22 cellular contexts compared by ENCODE assay signal in the genomic region with DNA sequence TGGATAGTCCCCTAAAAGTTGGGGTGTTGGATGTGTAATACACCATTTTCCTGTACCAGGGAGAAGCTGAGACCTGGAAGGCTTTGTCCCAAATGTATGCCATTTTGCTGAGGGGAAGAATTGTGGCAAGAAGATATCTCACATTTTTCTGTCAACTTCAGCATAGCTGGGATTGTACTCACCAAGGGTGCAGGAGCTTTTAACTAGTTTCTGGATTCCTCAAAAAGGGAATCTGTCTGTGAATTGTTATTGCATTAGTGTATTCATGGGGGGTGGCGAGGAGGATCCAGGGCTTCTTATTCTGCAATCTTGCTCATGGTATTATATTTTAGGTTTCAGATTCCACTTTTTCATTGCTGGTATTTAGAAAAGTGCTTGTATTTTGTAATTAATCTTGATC.
DNase-seq lines count a peak whose midpoint lies in the region; ATAC-seq, FAIRE-seq and TF ChIP-seq lines count a peak whose summit lies in the region.
"Had no signal": no experiment of that assay in that cellular context is flagged by ENCODE, and none has a peak within 500 bp of the region (broad histone marks: within the 10 kb centered on the region; RNA-seq: fewer than 3 reads in every experiment).

No MANE protein-coding gene starts in this region.

- H3K56ac ChIP-seq in IMR-90 (ENCODE audit: extremely low read depth, insufficient read depth, low read length) = peak overlapping the region; percentile 58; the same call in 1 of the 2 replicates
- H3K56ac ChIP-seq in H1 (replicated peaks; ENCODE audit: insufficient read length, low read depth, low read length) = no peak overlapping the region

- H3K4me2 ChIP-seq in IMR-90 (ENCODE audit: low read depth, low read length) (no peak overlapping the region), H1 (ENCODE audit: insufficient read depth in 1 of 2, low read depth in 2 of 2, low read length in 2 of 2) (no peak overlapping the region)
- H3K4me2 ChIP-seq: BLaER1 had no signal

- H3K4ac ChIP-seq in IMR-90 (ENCODE audit: low read depth, low read length) (peak overlapping the region; percentile 74), H1 (replicated peaks; ENCODE audit: insufficient read length, low read depth, low read length) (no peak overlapping the region)

- TF ChIP-seq POLR2A in IMR-90 (IDR thresholded peaks at IDR 0.05; ENCODE audit: low read depth, low read length) = no peak
- no peak for TF ChIP-seq POLR2A in H1 (IDR thresholded peaks at IDR 0.05; ENCODE audit: control extremely low read depth in 1 of 2, low read depth in 2 of 2, low read length in 2 of 2)

- no peaks in the 10 kb centered on the region for H3K23me2 ChIP-seq in H1 (ENCODE audit: low read depth, low read length)

- 0 out of 2 replicates have a peak, but pooled peaks cover 3% of the 10 kb centered on the region for H3K9me1 ChIP-seq in IMR-90 (ENCODE audit: insufficient read depth, low read length)

- BruUV-seq in IMR-90 (replicated peaks; lab: Mats Ljungman, UMichigan) = no TSS peak

- TF ChIP-seq EP300 in H1 (IDR thresholded peaks at IDR 0.05; ENCODE audit: borderline replicate concordance in 1 of 2, low read depth in 2 of 2, low read length in 2 of 2) = no peak

- H2AK9ac ChIP-seq in IMR-90 (replicated peaks; ENCODE audit: low read depth, low read length, poor library complexity) = no peak overlapping the region

- no peak overlapping the region for H3K4me3 ChIP-seq in AG04449 (ENCODE audit: low read depth, low read length)
- H3K4me3 ChIP-seq in IMR-90 (ENCODE audit: insufficient read depth, low read depth, low read length) = no peak overlapping the region
- H3K4me3 ChIP-seq in H1 (ENCODE audit: extremely low read depth in 1 of 4, insufficient read depth in 2 of 4, low read depth in 3 of 4, low read length in 4 of 4) = no peak overlapping the region
- H3K4me3 ChIP-seq: BLaER1, HAP-1, MG63 had no signal

- no peaks in the 10 kb centered on the region for H3K27me3 Mint-ChIP-seq in natural killer cell (ENCODE audit: low read depth in 2 of 2)

- H2AK5ac ChIP-seq in IMR-90 (ENCODE audit: low read depth, low read length) = peak overlapping the region; percentile 13; the same call in 1 of the 2 replicates
- H2AK5ac ChIP-seq in H1 (ENCODE audit: low read depth, low read length) = no peak overlapping the region

- no peak overlapping the region for H3K27ac Mint-ChIP-seq in natural killer cell
- H3K27ac Mint-ChIP-seq: CD8-positive, alpha-beta T cell; T-helper 1 cell treated with Interleukin-12 subunit alpha and Interleukin-12 subunit beta and Interleukin-4 antibody, amounts not matched to agents 30 μg/mL and 1 μg/mL, for 36 hours had no signal

- H4K5ac ChIP-seq in IMR-90 (ENCODE audit: low read depth, low read length) (peak overlapping the region; percentile 80; the same call in 1 of the 2 replicates), H1 (ENCODE audit: insufficient read length, low read depth, low read length) (no peak overlapping the region)

- CTCF ChIA-PET in AG04449 (lab: Yijun Ruan, JAX) = interaction anchor here (0.8 to 1.6 kb wide), 4 partner anchors 37 to 210 kb away, joined by 3 read pairs; partner anchors contain the start of gene MYOCD
- CTCF ChIA-PET in IMR-90 (lab: Yijun Ruan, JAX) = no interaction called here
- CTCF ChIA-PET in H1 (lab: Charles Lee; ENCODE audit: partially characterized antibody) = no interaction called here

- H2BK15ac ChIP-seq in IMR-90 (ENCODE audit: low read depth, low read length) (peak overlapping the region; percentile 94; the same call in 2 of the 3 replicates), H1 (ENCODE audit: low read length) (no peak overlapping the region)

- POLR2A ChIA-PET in AG04449 (lab: Yijun Ruan, JAX) = interaction anchor here (1.1 kb wide), 1 partner anchor 92 kb away, joined by 3 read pairs; no protein-coding TSS in a partner anchor
- POLR2A ChIA-PET in IMR-90 (lab: Charles Lee; ENCODE audit: unreplicated experiment) = interaction anchor here (0.6 kb wide), 1 partner anchor 11 kb away, joined by 3 read pairs; no protein-coding TSS in a partner anchor
- POLR2A ChIA-PET in H1 (lab: Charles Lee; ENCODE audit: partially characterized antibody) = no interaction called here

- peak overlapping the region; percentile 93; the same call in 1 of the 2 replicates for H3K18ac ChIP-seq in IMR-90 (ENCODE audit: low read depth, low read length)
- H3K18ac ChIP-seq in H1 (ENCODE audit: extremely low read depth, low read length) = no peak overlapping the region

- no peaks in the 10 kb centered on the region for H3K36me3 ChIP-seq in IMR-90 (ENCODE audit: control insufficient read depth, insufficient read depth, low read length)
- H3K36me3 ChIP-seq in H1 (ENCODE audit: control insufficient read depth in 2 of 4, insufficient read depth in 4 of 4, low read length in 3 of 4) = no peaks in the 10 kb centered on the region
- H3K36me3 ChIP-seq: BLaER1, HAP-1, MG63 had no signal

- H3K9me3 Mint-ChIP-seq in natural killer cell = peaks cover 0 to 8% of the 10 kb centered on the region in 2 donors

- H3K79me1 ChIP-seq in IMR-90 (ENCODE audit: low read depth in 1 of 2, low read length in 2 of 2) = no peaks in the 10 kb centered on the region
- H3K79me1 ChIP-seq in H1 (ENCODE audit: low read depth, low read length) = no peaks in the 10 kb centered on the region

- H3K23ac ChIP-seq in IMR-90 (ENCODE audit: low read depth, low read length) = peak overlapping the region; percentile 5; the same call in 1 of the 2 replicates
- no peak overlapping the region for H3K23ac ChIP-seq in H1 (ENCODE audit: insufficient read length)

- no peak for TF ChIP-seq CTCF in AG04449 (IDR thresholded peaks at IDR 0.05; ENCODE audit: insufficient read depth, low read length, missing control alignments)
- no peak for TF ChIP-seq CTCF in IMR-90 (conservative IDR thresholded peaks at IDR 0.05; ENCODE audit: low read depth, low read length)
- TF ChIP-seq CTCF in H1 (IDR thresholded peaks at IDR 0.05; ENCODE audit: control extremely low read depth in 1 of 3, insufficient read depth in 1 of 3, low read depth in 1 of 3, low read length in 3 of 3) = no peak
- TF ChIP-seq CTCF in natural killer cell (IDR thresholded peaks at IDR 0.05) = no peak

- H2BK20ac ChIP-seq in IMR-90 (ENCODE audit: low read depth, low read length) (peak overlapping the region; percentile 97), H1 (ENCODE audit: low read length) (no peak overlapping the region)

- FAIRE-seq in H1 (lab: Jason Lieb, UNC) = no peak

- H3K14ac ChIP-seq in IMR-90 (replicated peaks; ENCODE audit: low read depth, low read length) (peak overlapping the region; percentile 86), H1 (ENCODE audit: insufficient read length) (no peak overlapping the region)

- peak overlapping the region; percentile 74 for H2AFZ ChIP-seq in IMR-90 (replicated peaks; ENCODE audit: low read length, poor library complexity)
- H2AFZ ChIP-seq in H1 (ENCODE audit: low read length) = 0 out of 2 replicates have a peak overlapping the region, but pooled peaks have one; percentile 23

- H4K20me1 ChIP-seq in IMR-90 (ENCODE audit: insufficient read depth, low read length) (no peaks in the 10 kb centered on the region), H1 (replicated peaks in 1 of 2; ENCODE audit: control insufficient read depth in 1 of 2, insufficient read depth in 2 of 2, low read length in 2 of 2) (no peaks in the 10 kb centered on the region)
- H4K20me1 ChIP-seq: BLaER1 had no signal

- H3K9ac ChIP-seq in IMR-90 (ENCODE audit: low read depth, low read length) (no peak overlapping the region; the same call in 1 of the 2 replicates), H1 (replicated peaks in 1 of 4; ENCODE audit: extremely low read depth in 1 of 4, low read depth in 3 of 4, low read length in 3 of 4) (no peak overlapping the region)
- H3K9ac ChIP-seq: BLaER1 had no signal

- WGBS in IMR-90 (ENCODE audit: extremely low coverage in 2 of 2, insufficient read length in 1 of 2), 2 experiments = no CpG with 5 or more reads among the region's 1 CpG
- 93% methylated on average over 1 of the region's 1 CpG; no CpG with 5 or more reads in 1 of the 2 experiments for WGBS in H1 (ENCODE audit: extremely low coverage in 1 of 2, insufficient coverage in 1 of 2, insufficient read length in 1 of 2, insufficient replicate concordance in 2 of 2, low coverage in 1 of 2, low lambda C conversion rate in 2 of 2, missing lambda C conversion rate in 1 of 2), 2 experiments

- peak; percentile 55 for DNase-seq in AG04449 (ENCODE audit: low read depth, low spot score)
- DNase-seq in EH (ENCODE audit: low read depth) = peak; percentile 93
- DNase-seq in IMR-90 = peak; percentile 62
- no peak for DNase-seq in H1 (ENCODE audit: low read depth in 1 of 2, low spot score in 2 of 2)
- DNase-seq in CD1c-positive myeloid dendritic cell (ENCODE audit: extremely low spot score) = no peak
- no peak for DNase-seq in stimulated activated CD8-positive, alpha-beta memory T cell treated with anti-CD3 and anti-CD28 coated beads, Interleukin-4, amount 100 ng/mL, for 48 hours
- no peak for DNase-seq in natural killer cell
- no peak for DNase-seq in NCI-H2081 treated with DMSO at 0.1 percent for 48 hours (lab: John Stamatoyannopoulos, UW)
- DNase-seq: ACHN; CD8-positive, alpha-beta T cell; GF-D8; MG63; NCI-H1417; NCI-H1694 treated with DMSO at 0.1 percent for 48 hours; NCI-H446; NCI-H526; OCI-M1; Right ventricle myocardium superior had no signal

- intact Hi-C loops in IMR-90 (cut with micrococcal nuclease) (no loop called here), natural killer cell (cut with micrococcal nuclease) (no loop called here)

- H4K91ac ChIP-seq in IMR-90 (ENCODE audit: insufficient read depth, low read depth, low read length) = peak overlapping the region; percentile 87
- no peak overlapping the region for H4K91ac ChIP-seq in H1 (replicated peaks; ENCODE audit: insufficient read length, low read length)

- dilution Hi-C loops in IMR-90 (cut with HindIII; ENCODE audit: low sequenced_read_pairs, unreplicated experiment) = no loop called here

- H3K36me3 Mint-ChIP-seq in natural killer cell = peaks cover 13% of the 10 kb centered on the region
- H3K36me3 Mint-ChIP-seq: CD8-positive, alpha-beta T cell had no signal

- H3K27me3 ChIP-seq in IMR-90 (ENCODE audit: control insufficient read depth, insufficient read depth, low read length) = no peaks in the 10 kb centered on the region
- H3K27me3 ChIP-seq in H1 (replicated peaks in 1 of 4; ENCODE audit: control insufficient read depth in 3 of 4, extremely low read depth in 1 of 4, insufficient read depth in 3 of 4, low read length in 3 of 4) = no peaks in the 10 kb centered on the region
- H3K27me3 ChIP-seq: BLaER1, MG63 had no signal

- H4K8ac ChIP-seq in IMR-90 (ENCODE audit: low read depth in 2 of 2, low read length in 2 of 2) (peak overlapping the region; percentile 66 to 85; a peak in 3 of 4 replicates), H1 (ENCODE audit: extremely low read depth, insufficient read depth, low read length) (no peak overlapping the region)

- no peaks in the 10 kb centered on the region for H3K4me1 Mint-ChIP-seq in natural killer cell

- TF ChIP-seq RAD21 in IMR-90 (IDR thresholded peaks at IDR 0.05; ENCODE audit: low read length) (no peak), H1 (IDR thresholded peaks at IDR 0.05 in 1 of 2, conservative IDR thresholded peaks at IDR 0.05 in 1 of 2; ENCODE audit: low read depth in 2 of 2, low read length in 2 of 2) (no peak)

- in situ Hi-C loops in IMR-90 (cut with MboI; ENCODE audit: low sequenced_read_pairs) = no loop called here

- peak; percentile 87 for ATAC-seq in IMR-90 (ENCODE audit: low read depth)
- no peak for ATAC-seq in natural killer cell
- ATAC-seq: CD8-positive, alpha-beta T cell had no signal

- peak overlapping the region; percentile 92 for H2BK120ac ChIP-seq in IMR-90 (ENCODE audit: low read depth, low read length)
- no peak overlapping the region for H2BK120ac ChIP-seq in H1 (replicated peaks; ENCODE audit: low read depth, low read length)

- no peaks in the 10 kb centered on the region for H3K79me2 ChIP-seq in H1 (ENCODE audit: control insufficient read depth in 1 of 2, insufficient read depth in 2 of 2, low read length in 2 of 2)

- H3K9me3 ChIP-seq in IMR-90 (ENCODE audit: control insufficient read depth, insufficient read depth, low read length) = peaks cover 4% of the 10 kb centered on the region
- no peaks in the 10 kb centered on the region for H3K9me3 ChIP-seq in H1 (ENCODE audit: insufficient read depth in 2 of 2, low read depth in 1 of 2, low read length in 1 of 2)
- H3K9me3 ChIP-seq: MG63 had no signal

- H3K27ac ChIP-seq in IMR-90 (ENCODE audit: insufficient read depth, low read length) = peak overlapping the region; percentile 54
- H3K27ac ChIP-seq in H1 (ENCODE audit: low read depth, low read length) = no peak overlapping the region
- H3K27ac ChIP-seq: 22Rv1, BLaER1 had no signal

- H2BK12ac ChIP-seq in H1 (ENCODE audit: low read depth, low read length) = no peak overlapping the region

- peaks cover 9% of the 10 kb centered on the region for H3K4me1 ChIP-seq in IMR-90 (ENCODE audit: control insufficient read depth, insufficient read depth, low read length)
- no peaks in the 10 kb centered on the region for H3K4me1 ChIP-seq in H1 (replicated peaks in 1 of 4; ENCODE audit: control insufficient read depth in 3 of 4, insufficient read depth in 4 of 4, low read length in 3 of 4)
- H3K4me1 ChIP-seq: BLaER1, HAP-1 had no signal

- peak overlapping the region; percentile 95 for H2BK5ac ChIP-seq in IMR-90 (ENCODE audit: low read depth, low read length, poor library complexity, severe bottlenecking)
- H2BK5ac ChIP-seq in H1 (ENCODE audit: low read depth, low read length) = no peak overlapping the region

- H3K4me3 Mint-ChIP-seq in natural killer cell = no peak overlapping the region
- H3K4me3 Mint-ChIP-seq: CD8-positive, alpha-beta T cell; T-helper 1 cell treated with Interleukin-12 subunit alpha and Interleukin-12 subunit beta and Interleukin-4 antibody, amounts not matched to agents 30 μg/mL and 1 μg/mL, for 36 hours had no signal

Comparison
In these comparisons a context has a peak if more than half of its experiments do, and no peak if none do; other contexts are left out.
1. DNase-seq: peak in AG04449 (single experiment), EH (single experiment) and IMR-90 (single experiment); none in H1 (0 of 2), CD1c-positive myeloid dendritic cell (single experiment), stimulated activated CD8-positive, alpha-beta memory T cell treated with anti-CD3 and anti-CD28 coated beads, Interleukin-4, amount 100 ng/mL, for 48 hours (single experiment), natural killer cell (single experiment) and NCI-H2081 treated with DMSO at 0.1 percent for 48 hours (single experiment).